19 cellular contexts compared by ENCODE assay signal in the genomic region with DNA sequence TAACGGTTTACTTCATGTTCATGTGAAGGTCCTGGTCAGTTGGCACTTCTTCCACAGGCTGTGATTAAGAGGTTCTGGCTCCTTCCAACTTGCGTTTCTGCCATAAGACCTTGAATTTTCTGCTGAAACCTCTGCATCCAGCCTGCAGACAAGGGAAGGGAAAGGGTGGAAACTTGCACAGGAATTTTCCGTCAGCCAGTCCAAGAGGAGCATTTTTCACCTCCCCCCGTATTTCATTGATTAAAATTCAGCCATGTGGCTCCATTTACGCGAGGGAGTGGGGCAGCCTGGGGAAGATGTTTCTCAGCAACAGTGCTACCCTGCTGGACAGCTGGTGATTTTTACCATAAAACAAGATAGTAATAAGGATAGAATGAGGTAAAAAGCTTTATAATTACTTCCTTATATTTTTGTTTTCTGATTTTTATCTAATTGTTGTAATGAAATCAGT.
"Had no signal": no experiment of that assay in that cellular context is flagged by ENCODE, and none has a peak within 500 bp of the region (broad histone marks: within the 10 kb centered on the region; RNA-seq: fewer than 3 reads in every experiment).

No MANE protein-coding gene starts in this region.

- H3K36me3 ChIP-seq: brain microvascular endothelial cell, gastroesophageal sphincter, thoracic aorta had no signal

- H3K4me3 Mint-ChIP-seq: activated B cell treated with CpG ODN at 0.5 μM for 24 hours; activated CD4-positive, alpha-beta T cell treated with anti-CD3 and anti-CD28 coated beads, Interleukin-2, amount 10 ng/mL, durations not matched to agents 24 days and 14 days; activated T-helper 17 cell treated with anti-CD3 and anti-CD28 coated beads, Interleukin-2, amount 50 U/mL, for 72 hours; nephron progenitor cell had no signal

- H3K27me3 ChIP-seq: brain microvascular endothelial cell, gastroesophageal sphincter had no signal

- DNase-seq: activated B cell treated with CpG ODN at 0.5 μM for 24 hours; activated CD4-positive, alpha-beta T cell treated with anti-CD3 and anti-CD28 coated beads, Interleukin-2, amount 10 ng/mL, durations not matched to agents 24 days and 14 days; activated CD8-positive, alpha-beta memory T cell treated with anti-CD3 and anti-CD28 coated beads for 24 hours; activated naive CD4-positive, alpha-beta T cell treated with anti-CD3 and anti-CD28 coated beads, Interleukin-2, amount 50 U/mL, for 16 hours; amygdala; brain microvascular endothelial cell; cerebellar nuclear complex; dermis blood vessel endothelial cell; kidney glomerular epithelial cell; nephron progenitor cell; psoas muscle; stimulated activated CD4-positive, alpha-beta T cell treated with anti-CD3 and anti-CD28 coated beads, Interleukin-4, amount 100 ng/mL, for 1 hour; stimulated activated CD8-positive, alpha-beta memory T cell treated with anti-CD3 and anti-CD28 coated beads, Interleukin-4, amount 100 ng/mL, for 48 hours; stimulated activated naive CD8-positive, alpha-beta T cell treated with anti-CD3 and anti-CD28 coated beads, Interleukin-15, Interleukin-2, amounts not matched to agents 100 U/mL and 50 U/mL, for 24 hours; T-helper 2 cell had no signal

- H3K27ac Mint-ChIP-seq: activated B cell treated with CpG ODN at 0.5 μM for 24 hours; activated CD4-positive, alpha-beta T cell treated with anti-CD3 and anti-CD28 coated beads, Interleukin-2, amount 10 ng/mL, durations not matched to agents 24 days and 14 days; activated T-helper 17 cell treated with anti-CD3 and anti-CD28 coated beads, Interleukin-2, amount 50 U/mL, for 72 hours; nephron progenitor cell had no signal

- H3K27me3 Mint-ChIP-seq: activated B cell treated with CpG ODN at 0.5 μM for 24 hours had no signal

- H3K4me1 Mint-ChIP-seq: activated B cell treated with CpG ODN at 0.5 μM for 24 hours; activated CD4-positive, alpha-beta T cell treated with anti-CD3 and anti-CD28 coated beads, Interleukin-2, amount 10 ng/mL, durations not matched to agents 24 days and 14 days; activated T-helper 17 cell treated with anti-CD3 and anti-CD28 coated beads, Interleukin-2, amount 50 U/mL, for 72 hours had no signal

- H3K9me3 ChIP-seq: gastroesophageal sphincter, psoas muscle, thoracic aorta had no signal

- H3K9me3 Mint-ChIP-seq: activated B cell treated with CpG ODN at 0.5 μM for 24 hours; activated CD4-positive, alpha-beta T cell treated with anti-CD3 and anti-CD28 coated beads, Interleukin-2, amount 10 ng/mL, durations not matched to agents 24 days and 14 days; activated T-helper 17 cell treated with anti-CD3 and anti-CD28 coated beads, Interleukin-2, amount 50 U/mL, for 72 hours; nephron progenitor cell had no signal

- H3K27ac ChIP-seq: brain microvascular endothelial cell, gastroesophageal sphincter, psoas muscle, thoracic aorta had no signal

- H3K4me3 ChIP-seq: gastroesophageal sphincter, psoas muscle, thoracic aorta had no signal

- ATAC-seq: activated T-helper 17 cell treated with anti-CD3 and anti-CD28 coated beads, Interleukin-2, amount 50 U/mL, for 72 hours; esophagus mucosa; gastroesophageal sphincter; psoas muscle; stimulated activated naive CD8-positive, alpha-beta T cell treated with anti-CD3 and anti-CD28 coated beads, Interleukin-15, Interleukin-2, amounts not matched to agents 100 U/mL and 50 U/mL, for 24 hours had no signal
